In genomic region chrX:15493118-15494082, GRCh38 we compare ENCODE assay signal across 8 cellular contexts. TPM values are rescaled to one million over a fixed set of nuclear protein-coding genes. Genes with fewer than 3 reads are reported as not detected.
DNase-seq lines count a peak whose midpoint lies in the region; ATAC-seq and TF ChIP-seq lines count a peak whose summit lies in the region.

Gene PIR (minus strand): TSS chrX:15493333. CDS start chrX:15491257, 2,076 bp downstream.

- peak within 1 kb of the TSS; percentile 88 for H3K4me3 Mint-ChIP-seq in HFFc6

- peaks cover 0 to 16% (median 3%) of the 10 kb centered on the region in 9 donors for H3K4me1 ChIP-seq in heart right ventricle

- H3K36me3 Mint-ChIP-seq in HFFc6 (ENCODE audit: low read depth): no peaks in the 10 kb centered on the region; the same call in 1 of the 2 replicates

- H3K27me3 ChIP-seq in heart right ventricle: peaks cover 0 to 78% (median 0%) of the 10 kb centered on the region in 7 donors

- TF ChIP-seq CTCF in HFFc6 (IDR thresholded peaks at IDR 0.05) (peak; percentile 62), NB4 (IDR thresholded peaks at IDR 0.05; ENCODE audit: low read depth, low read length) (peak; percentile 14), heart right ventricle (IDR thresholded peaks at IDR 0.05) (peak in 6 of 9 donors; percentile 23 to 59 (median 45))

- DNase-seq in HFFc6: peak; percentile 62
- DNase-seq in NB4 (ENCODE audit: low read depth): peak; percentile 83
- peak; percentile 66 for DNase-seq in SKM-1 treated with dmso at 0.1 percent for 144 hours (lab: John Stamatoyannopoulos, UW; ENCODE audit: unreplicated experiment)
- DNase-seq in heart right ventricle: peak; percentile 81 to 87
- DNase-seq in pons (ENCODE audit: low spot score): peak; percentile 86
- DNase-seq in ureter (ENCODE audit: low spot score): peak; percentile 88

- WGBS in adipose tissue, 3 donors: 5 to 12% (median 10%) methylated on average over 25 to 48 of the region's 48 CpGs
- 4 to 6% methylated on average over 48 of the region's 48 CpGs for WGBS in heart right ventricle, 2 donors

- H3K27ac Mint-ChIP-seq in HFFc6: peak within 1 kb of the TSS; percentile 83

- TF ChIP-seq POLR2A in GM10847 (IDR thresholded peaks at IDR 0.05; ENCODE audit: extremely low read depth, insufficient read length): peak; percentile 19
- TF ChIP-seq POLR2A in NB4 (IDR thresholded peaks at IDR 0.05; ENCODE audit: extremely low read depth, insufficient read length): no peak

- peaks cover 0 to 24% (median 0%) of the 10 kb centered on the region in 9 donors for H3K36me3 ChIP-seq in heart right ventricle

- ATAC-seq in heart right ventricle: peak; percentile 98 to 100 (median 100)

- peak within 1 kb of the TSS; percentile 22 for H3K27ac ChIP-seq in adipose tissue (ENCODE audit: low read depth, low read length)
- H3K27ac ChIP-seq in heart right ventricle: peak within 1 kb of the TSS in 9 of 10 donors; percentile 50 to 87 (median 79)

- no peaks in the 10 kb centered on the region for H3K27me3 Mint-ChIP-seq in HFFc6 (ENCODE audit: insufficient read depth)

- no peaks in the 10 kb centered on the region for H3K9me3 Mint-ChIP-seq in HFFc6

- H3K4me3 ChIP-seq in NB4 (ENCODE audit: low read depth, low read length) (peak within 1 kb of the TSS; percentile 59), heart right ventricle (peak within 1 kb of the TSS; percentile 48 to 72 (median 62))

- intact Hi-C loops in heart right ventricle (cut with DNase I): loop anchor here in 5 of 10 donors (10.0 kb wide), 4 partner anchors 71 to 181 kb away; partner anchors contain the start of gene CLTRN (in 1 of the 5)

- H3K4me1 Mint-ChIP-seq in HFFc6 (ENCODE audit: low read depth): peaks cover 22% of the 10 kb centered on the region

- no peaks in the 10 kb centered on the region for H3K9me3 ChIP-seq in heart right ventricle

RNA-seq across cellular contexts. Expression of gene PIR, which starts in this region (rescaled TPM):
- total RNA-seq in HFFc6 (2021; fragmentation: NEBNext Ultra II Directional; extraction: Animal tissue kit (Norgen Biotek cat#: 25700)): 1 to 10 TPM; 4.3 to 8.8 (median 6.7) TPM
- polyA plus RNA-seq in adipose tissue (10 to 100 TPM in 2 of 3 donors, 1 to 10 TPM in 1; 2.3 to 29.9 (median 18.9) TPM), heart right ventricle (10 to 100 TPM in 1 of 2 donors, 1 to 10 TPM in 1; 8.6 to 15.7 TPM)
- total RNA-seq in heart right ventricle (10 to 100 TPM in 4 of 10 donors, 1 to 10 TPM in 6; 4.9 to 17.8 (median 9.4) TPM), ureter (19.0 TPM)

Comparison
In these comparisons a context has a peak if more than half of its experiments do, and no peak if none do; other contexts are left out.
1. Peak in every context shown above with its lines: DNase-seq, ATAC-seq, H3K4me3 ChIP-seq and H3K27ac ChIP-seq.